Comparison of ENCODE assay signal across 22 cellular contexts in genomic region chr5:51685399-51685798, GRCh38.
"Had no signal": no experiment of that assay in that cellular context is flagged by ENCODE, and none has a peak within 500 bp of the region (broad histone marks: within the 10 kb centered on the region; RNA-seq: fewer than 3 reads in every experiment).

No MANE protein-coding gene starts in this region.

- FAIRE-seq: HepG2, RCC 7860 had no signal

- ATAC-seq: HepG2 had no signal

- H3K9me3 ChIP-seq: MG63, SJSA1 had no signal

- H3K27me3 ChIP-seq: MG63, SJSA1 had no signal

- H3K4me1 ChIP-seq: SJSA1 had no signal

- H3K36me3 ChIP-seq: MG63, SJSA1 had no signal

- DNase-seq: IMR-90, Karpas-422, KG1, MG63, NCI-H1092 treated with DMSO at 0.1 percent for 48 hours, NCI-H1436, NCI-H1694, NCI-H187 treated with DMSO at 0.1 percent for 48 hours, NCI-H2029 treated with DMSO at 0.1 percent for 48 hours, NCI-H2171 treated with DMSO at 0.1 percent for 48 hours, NCI-H345, NCI-H446 treated with DMSO at 0.1 percent for 48 hours, NCI-H510A treated with DMSO at 0.1 percent for 48 hours, NCI-H526, NCI-H748 treated with DMSO at 0.1 percent for 48 hours, Right ventricle myocardium superior, RPMI8226, SIG-M5 had no signal

- H3K4me3 ChIP-seq: MG63, SJSA1, SK-N-MC had no signal

- H3K27ac ChIP-seq: SJSA1, SK-N-MC had no signal
